20 cellular contexts compared by ENCODE assay signal in genomic region chr19:39467941-39468340, GRCh38. TPM values are rescaled to one million over a fixed set of nuclear protein-coding genes. Genes with fewer than 3 reads are reported as not detected.
A peak's percentile ranks its signal among the peaks of the same experiment; 100 is the strongest.
DNase-seq lines count a peak whose midpoint lies in the region; ATAC-seq, FAIRE-seq and TF ChIP-seq lines count a peak whose summit lies in the region.
"Had no signal": no experiment of that assay in that cellular context is flagged by ENCODE, and none has a peak within 500 bp of the region (broad histone marks: within the 10 kb centered on the region; RNA-seq: fewer than 3 reads in every experiment).

No MANE protein-coding gene starts in this region.

- no peak for TF ChIP-seq CTCF in H9 (conservative IDR thresholded peaks at IDR 0.05)

- no peak overlapping the region for H3K27ac ChIP-seq in H9 (ENCODE audit: insufficient read length, low read depth, low read length)

- H3K4me3 Mint-ChIP-seq in activated T-cell treated with anti-CD3 and anti-CD28 coated beads, Interleukin-2, amount 50 U/mL, for 24 hours, result no peak overlapping the region
- H3K4me3 Mint-ChIP-seq in effector memory CD8-positive, alpha-beta T cell, result no peak overlapping the region
- no peak overlapping the region for H3K4me3 Mint-ChIP-seq in stimulated activated effector memory CD8-positive, alpha-beta T cell treated with anti-CD3 and anti-CD28 coated beads, Interleukin-12 subunit alpha, Interleukin-12 subunit beta, amount 100 ng/mL, for 72 hours
- no peak overlapping the region for H3K4me3 Mint-ChIP-seq in H9
- H3K4me3 Mint-ChIP-seq: CD14-positive monocyte; CD4-positive, alpha-beta memory T cell had no signal

- 0 out of 2 replicates have a peak, but pooled peaks have one; percentile 9 for TF ChIP-seq POLR2A in GM12891 (IDR thresholded peaks at IDR 0.05; ENCODE audit: low read depth, low read length)

- no CpG with 5 or more reads among the region's 7 CpGs for WGBS in H9 (ENCODE audit: extremely low coverage, insufficient read length, low lambda C conversion rate)

- H3K9me3 Mint-ChIP-seq in activated T-cell treated with anti-CD3 and anti-CD28 coated beads, Interleukin-2, amount 50 U/mL, for 24 hours, result no peaks in the 10 kb centered on the region
- H3K9me3 Mint-ChIP-seq in effector memory CD8-positive, alpha-beta T cell, result no peaks in the 10 kb centered on the region
- no peaks in the 10 kb centered on the region for H3K9me3 Mint-ChIP-seq in stimulated activated effector memory CD8-positive, alpha-beta T cell treated with anti-CD3 and anti-CD28 coated beads, Interleukin-12 subunit alpha, Interleukin-12 subunit beta, amount 100 ng/mL, for 72 hours
- H3K9me3 Mint-ChIP-seq in H9, result no peaks in the 10 kb centered on the region
- H3K9me3 Mint-ChIP-seq: CD14-positive monocyte; CD4-positive, alpha-beta memory T cell had no signal

- H4K5ac ChIP-seq in H9 (ENCODE audit: insufficient read length, low read depth, low read length), result no peak overlapping the region

- H3K79me1 ChIP-seq in H9 (ENCODE audit: insufficient read depth, low read depth, low read length, poor library complexity, severe bottlenecking), result no peaks in the 10 kb centered on the region

- H3K4me1 ChIP-seq in H9 (ENCODE audit: insufficient read depth, low read length), result no peaks in the 10 kb centered on the region
- H3K4me1 ChIP-seq: BE2C had no signal

- no peak overlapping the region for H2AFZ ChIP-seq in H9 (ENCODE audit: low read length)

- no peak overlapping the region for H3K4ac ChIP-seq in H9 (ENCODE audit: low read depth, low read length)

- H2BK120ac ChIP-seq in H9 (ENCODE audit: low read depth, low read length, poor library complexity, severe bottlenecking), result no peak overlapping the region

- no peak for DNase-seq in activated T-cell treated with anti-CD3 and anti-CD28 coated beads, Interleukin-2, amount 50 U/mL, for 24 hours
- DNase-seq in activated T-cell treated with anti-CD3 and anti-CD28 coated beads for 4 hours (no peak), GM12891 (ENCODE audit: insufficient read length, low spot score) (no peak), foreskin melanocyte (no peak), H9 (no peak)
- no peak for DNase-seq in effector memory CD8-positive, alpha-beta T cell
- DNase-seq in stimulated activated effector memory CD8-positive, alpha-beta T cell treated with anti-CD3 and anti-CD28 coated beads, Interleukin-12 subunit alpha, Interleukin-12 subunit beta, amount 100 ng/mL, for 72 hours (ENCODE audit: low spot score in 2 of 2), result no peak
- DNase-seq: ACHN; BE2C; CD4-positive, alpha-beta memory T cell; DMS153; DMS79; GDM1; HCEC 1CT; IMR-90 had no signal

- no peak overlapping the region for H3K18ac ChIP-seq in H9 (ENCODE audit: insufficient read length, low read depth, low read length)

- H2BK15ac ChIP-seq in H9 (ENCODE audit: low read depth, low read length), result no peak overlapping the region

- no peaks in the 10 kb centered on the region for H3K9me3 ChIP-seq in H9 (ENCODE audit: control insufficient read depth, low read depth, low read length)
- H3K9me3 ChIP-seq: BE2C had no signal

- H3K56ac ChIP-seq in H9 (ENCODE audit: insufficient read length, low read depth, low read length), result no peak overlapping the region

- ATAC-seq in effector memory CD8-positive, alpha-beta T cell (replicated peaks), result no peak
- ATAC-seq in stimulated activated effector memory CD8-positive, alpha-beta T cell treated with anti-CD3 and anti-CD28 coated beads, Interleukin-12 subunit alpha, Interleukin-12 subunit beta, amount 100 ng/mL, for 72 hours, result no peak
- ATAC-seq: K562 had no signal

- no peak overlapping the region for H3K23ac ChIP-seq in H9 (ENCODE audit: insufficient read length, low read depth, low read length)

- no peak overlapping the region for H4K91ac ChIP-seq in H9 (ENCODE audit: insufficient read length, low read depth, low read length)

- H2BK12ac ChIP-seq in H9 (ENCODE audit: insufficient read length, low read depth, low read length), result no peak overlapping the region

- H4K8ac ChIP-seq in H9 (replicated peaks; ENCODE audit: insufficient read length, low read depth, low read length), result no peak overlapping the region

- H2BK20ac ChIP-seq in H9 (ENCODE audit: low read depth, low read length, poor library complexity, severe bottlenecking), result no peak overlapping the region

- no peak overlapping the region for H3K4me2 ChIP-seq in H9 (ENCODE audit: insufficient read depth, insufficient read length, low read length)

- no peaks in the 10 kb centered on the region for H3K23me2 ChIP-seq in H9 (ENCODE audit: insufficient read length, low read depth, low read length, poor library complexity, severe bottlenecking)

- no peak overlapping the region for H2AK5ac ChIP-seq in H9 (ENCODE audit: insufficient read length, low read length)

- H3K79me2 ChIP-seq in H9 (ENCODE audit: insufficient read depth, low read length), result no peaks in the 10 kb centered on the region

- no peak overlapping the region for H3K14ac ChIP-seq in H9 (ENCODE audit: insufficient read depth, low read length)

- no peaks in the 10 kb centered on the region for H3K27me3 Mint-ChIP-seq in activated T-cell treated with anti-CD3 and anti-CD28 coated beads, Interleukin-2, amount 50 U/mL, for 24 hours
- H3K27me3 Mint-ChIP-seq in effector memory CD8-positive, alpha-beta T cell, result no peaks in the 10 kb centered on the region
- no peaks in the 10 kb centered on the region; the same call in 1 of the 2 replicates for H3K27me3 Mint-ChIP-seq in H9 (ENCODE audit: low read depth)
- H3K27me3 Mint-ChIP-seq: CD4-positive, alpha-beta memory T cell had no signal

- peak overlapping the region; percentile 97 for H3K27ac Mint-ChIP-seq in activated T-cell treated with anti-CD3 and anti-CD28 coated beads, Interleukin-2, amount 50 U/mL, for 24 hours
- peak overlapping the region; percentile 29 to 71 for H3K27ac Mint-ChIP-seq in effector memory CD8-positive, alpha-beta T cell
- no peak overlapping the region for H3K27ac Mint-ChIP-seq in stimulated activated effector memory CD8-positive, alpha-beta T cell treated with anti-CD3 and anti-CD28 coated beads, Interleukin-12 subunit alpha, Interleukin-12 subunit beta, amount 100 ng/mL, for 72 hours
- no peak overlapping the region for H3K27ac Mint-ChIP-seq in H9

- peaks cover 3% of the 10 kb centered on the region for H4K20me1 ChIP-seq in H9 (ENCODE audit: control insufficient read depth, insufficient read depth, insufficient read length)

- no peak for FAIRE-seq in GM12891 (lab: Jason Lieb, UNC)
- FAIRE-seq: A204.1, H1, HTR-8/SVneo, K562 had no signal

- H3K36me3 Mint-ChIP-seq in activated T-cell treated with anti-CD3 and anti-CD28 coated beads, Interleukin-2, amount 50 U/mL, for 24 hours (ENCODE audit: low read depth), result peaks cover 91% of the 10 kb centered on the region
- peaks cover 95% of the 10 kb centered on the region for H3K36me3 Mint-ChIP-seq in effector memory CD8-positive, alpha-beta T cell (ENCODE audit: insufficient read depth)
- H3K36me3 Mint-ChIP-seq in stimulated activated effector memory CD8-positive, alpha-beta T cell treated with anti-CD3 and anti-CD28 coated beads, Interleukin-12 subunit alpha, Interleukin-12 subunit beta, amount 100 ng/mL, for 72 hours, result peaks cover 98% of the 10 kb centered on the region
- H3K36me3 Mint-ChIP-seq in H9 (ENCODE audit: insufficient read depth in 1 of 3, low read depth in 3 of 3), result peaks cover 48 to 86% (median 86%) of the 10 kb centered on the region in 3 experiments

- H2BK5ac ChIP-seq in H9 (ENCODE audit: insufficient read length, low read length), result no peak overlapping the region

- H3K4me1 Mint-ChIP-seq in activated T-cell treated with anti-CD3 and anti-CD28 coated beads, Interleukin-2, amount 50 U/mL, for 24 hours (ENCODE audit: low read depth), result peaks cover 33% of the 10 kb centered on the region
- peaks cover 9 to 16% of the 10 kb centered on the region in 2 donors for H3K4me1 Mint-ChIP-seq in effector memory CD8-positive, alpha-beta T cell (ENCODE audit: low read depth in 2 of 2)
- peaks cover 25% of the 10 kb centered on the region for H3K4me1 Mint-ChIP-seq in stimulated activated effector memory CD8-positive, alpha-beta T cell treated with anti-CD3 and anti-CD28 coated beads, Interleukin-12 subunit alpha, Interleukin-12 subunit beta, amount 100 ng/mL, for 72 hours
- H3K4me1 Mint-ChIP-seq in H9, result no peaks in the 10 kb centered on the region
- H3K4me1 Mint-ChIP-seq: CD14-positive monocyte had no signal

- H3T11ph ChIP-seq in H9 (ENCODE audit: low read length), result no peak overlapping the region

- H3K27me3 ChIP-seq in H9 (ENCODE audit: insufficient read depth, low read length), result no peaks in the 10 kb centered on the region
- H3K27me3 ChIP-seq: BE2C had no signal

- H3K9ac ChIP-seq in H9 (ENCODE audit: extremely low read depth, insufficient read length, low read length), result no peak overlapping the region

TF ChIP-seq in GM12891, 5 proteins besides CTCF, POLR2A, EP300 and RAD21:
- TF ChIP-seq POLR2AphosphoS5 (IDR thresholded peaks at IDR 0.05; ENCODE audit: low read depth, low read length) (no peak), POU2F2 (IDR thresholded peaks at IDR 0.05; ENCODE audit: low read depth, low read length) (no peak), PAX5 (IDR thresholded peaks at IDR 0.05; ENCODE audit: insufficient read depth, low read length, severe bottlenecking) (no peak), SPI1 (IDR thresholded peaks at IDR 0.05; ENCODE audit: low read depth, low read length) (no peak)

RNA-seq across cellular contexts. Expression of gene TIMM50, which starts 12.7 kb away (rescaled TPM):
- polyA plus RNA-seq in GM12891 (2012; ENCODE audit: low read depth, missing spikeins), result 67.0 TPM
- total RNA-seq in H9 (2021), result 121 and 128 TPM in 2 replicates

RNA-seq across cellular contexts. Expression of gene SUPT5H, which starts 22.6 kb away (rescaled TPM):
- 123 TPM for polyA plus RNA-seq in GM12891 (2012; ENCODE audit: low read depth, missing spikeins)
- total RNA-seq in H9 (2021), result 141 and 145 TPM in 2 replicates

RNA-seq across cellular contexts. Expression of gene DLL3, which starts 30.8 kb away (rescaled TPM):
- 0.37 TPM for polyA plus RNA-seq in GM12891 (2012; ENCODE audit: low read depth, missing spikeins)
- total RNA-seq in H9 (2021), result 2.4 and 2.5 TPM in 2 replicates
- polyA plus RNA-seq: CD14-positive monocyte had no signal

RNA-seq across cellular contexts. Expression of gene RPS16, which starts 32.2 kb away (rescaled TPM):
- polyA plus RNA-seq in GM12891 (2012; ENCODE audit: low read depth, missing spikeins), result 5,893 TPM
- total RNA-seq in H9 (2021), result 2,711 and 2,810 TPM in 2 replicates

RNA-seq across cellular contexts. Expression of gene SELENOV, which starts 47.0 kb away (rescaled TPM):
- polyA plus RNA-seq in GM12891 (2012; ENCODE audit: low read depth, missing spikeins), result not detected
- 6.7 and 6.9 TPM in 2 replicates for total RNA-seq in H9 (2021)
- total RNA-seq: CD4-positive, alpha-beta memory T cell; IMR-90 had no signal
- polyA plus RNA-seq: CD14-positive monocyte; CD4-positive, alpha-beta memory T cell; IMR-90 had no signal

Comparison
In these comparisons a context has a peak if more than half of its experiments do, and no peak if none do; other contexts are left out.
1. H3K27ac Mint-ChIP-seq: peak in activated T-cell treated with anti-CD3 and anti-CD28 coated beads, Interleukin-2, amount 50 U/mL, for 24 hours (single experiment) and effector memory CD8-positive, alpha-beta T cell (2 of 2); none in stimulated activated effector memory CD8-positive, alpha-beta T cell treated with anti-CD3 and anti-CD28 coated beads, Interleukin-12 subunit alpha, Interleukin-12 subunit beta, amount 100 ng/mL, for 72 hours (single experiment) and H9 (0 of 3).